In the genomic region with DNA sequence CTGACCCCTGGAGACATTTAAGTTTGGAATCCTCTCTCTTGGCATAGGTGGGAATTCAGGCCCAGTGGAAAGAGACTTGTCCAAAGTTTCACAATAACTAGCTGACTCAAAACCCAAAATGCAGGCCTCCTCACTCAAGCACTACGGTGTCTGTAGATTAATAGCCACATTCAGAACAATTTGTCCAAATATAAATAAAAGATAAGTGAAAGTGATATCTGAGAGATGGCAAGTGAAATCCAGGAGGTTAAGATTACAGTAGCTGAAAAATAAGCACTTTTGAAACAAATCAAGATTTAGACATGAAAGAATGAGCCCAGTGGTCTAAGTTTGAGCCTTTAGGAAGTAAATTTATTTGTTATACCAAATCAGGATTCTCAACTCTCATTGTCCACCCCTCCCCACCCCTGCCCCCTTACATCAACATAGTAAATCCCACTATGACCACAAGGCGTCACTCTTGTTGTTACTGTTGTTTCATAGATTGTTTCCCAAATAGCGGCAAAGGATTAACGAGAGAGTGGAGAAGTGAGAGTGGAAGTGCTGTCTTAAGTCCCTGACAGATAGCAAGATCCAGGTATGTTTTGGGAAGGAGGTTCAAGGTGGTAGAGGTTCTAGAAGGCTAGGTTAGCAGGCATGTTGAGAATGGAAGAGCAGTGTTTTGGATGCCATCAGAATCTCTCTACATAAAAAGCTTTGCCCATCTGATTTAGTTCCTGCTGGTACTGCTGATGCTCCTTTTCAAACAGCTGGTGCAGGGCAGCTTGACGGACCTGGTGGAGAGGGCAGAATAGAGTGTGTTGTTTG, we compare ENCODE assay signal across 9 cellular contexts. TPM values are rescaled to one million over a fixed set of nuclear protein-coding genes. Genes with fewer than 3 reads are reported as not detected.
DNase-seq lines count a peak whose midpoint lies in the region; ATAC-seq lines count a peak whose summit lies in the region.
"Had no signal": no experiment of that assay in that cellular context is flagged by ENCODE, and none has a peak within 500 bp of the region (broad histone marks: within the 10 kb centered on the region; RNA-seq: fewer than 3 reads in every experiment).

No MANE protein-coding gene starts in this region.

- peak; percentile 54 for ATAC-seq in activated naive CD8-positive, alpha-beta T cell treated with anti-CD3 and anti-CD28 coated beads, Interleukin-2, amount 10 ng/mL, durations not matched to agents 7 days and 5 days (ENCODE audit: low read depth)
- no peak for ATAC-seq in GM21717 (IDR thresholded peaks at IDR 0.05; ENCODE audit: unreplicated experiment)

- no peak overlapping the region for H4K8ac ChIP-seq in mesendoderm (ENCODE audit: low read depth, low read length)

- no peak overlapping the region for H3K27ac ChIP-seq in mesendoderm (ENCODE audit: low read depth, low read length)
- H3K27ac ChIP-seq: epithelial cell of prostate had no signal

- H3K4ac ChIP-seq in mesendoderm (ENCODE audit: low read depth, low read length): no peak overlapping the region

- no peaks in the 10 kb centered on the region for H3K79me2 ChIP-seq in mesendoderm (ENCODE audit: control insufficient read depth, insufficient read depth, low read length)

- no peaks in the 10 kb centered on the region for H3K4me1 ChIP-seq in mesendoderm (ENCODE audit: control insufficient read depth, low read depth, low read length)

- H3K27me3 ChIP-seq in MG63: no peaks in the 10 kb centered on the region
- H3K27me3 ChIP-seq in mesendoderm (ENCODE audit: insufficient read depth, low read length, poor library complexity): no peaks in the 10 kb centered on the region

- H4K5ac ChIP-seq in mesendoderm (ENCODE audit: low read length): no peak overlapping the region

- H3K4me3 Mint-ChIP-seq in activated naive CD8-positive, alpha-beta T cell treated with anti-CD3 and anti-CD28 coated beads, Interleukin-2, amount 10 ng/mL, durations not matched to agents 7 days and 5 days: no peak overlapping the region
- H3K4me3 Mint-ChIP-seq in activated naive CD8-positive, alpha-beta T cell treated with anti-CD3 and anti-CD28 coated beads for 36 hours: no peak overlapping the region

- no peaks in the 10 kb centered on the region for H3K9me3 Mint-ChIP-seq in activated naive CD8-positive, alpha-beta T cell treated with anti-CD3 and anti-CD28 coated beads, Interleukin-2, amount 10 ng/mL, durations not matched to agents 7 days and 5 days
- no peaks in the 10 kb centered on the region for H3K9me3 Mint-ChIP-seq in activated naive CD8-positive, alpha-beta T cell treated with anti-CD3 and anti-CD28 coated beads for 36 hours

- H3K36me3 Mint-ChIP-seq in activated naive CD8-positive, alpha-beta T cell treated with anti-CD3 and anti-CD28 coated beads, Interleukin-2, amount 10 ng/mL, durations not matched to agents 7 days and 5 days: no peaks in the 10 kb centered on the region
- no peaks in the 10 kb centered on the region for H3K36me3 Mint-ChIP-seq in activated naive CD8-positive, alpha-beta T cell treated with anti-CD3 and anti-CD28 coated beads for 36 hours

- no peak overlapping the region for H2BK15ac ChIP-seq in mesendoderm (replicated peaks; ENCODE audit: low read depth)

- H3K79me1 ChIP-seq in mesendoderm (ENCODE audit: low read length): no peaks in the 10 kb centered on the region

- no peak overlapping the region for H3K18ac ChIP-seq in mesendoderm (ENCODE audit: low read length)

- no peak overlapping the region for H3K27ac Mint-ChIP-seq in activated naive CD8-positive, alpha-beta T cell treated with anti-CD3 and anti-CD28 coated beads, Interleukin-2, amount 10 ng/mL, durations not matched to agents 7 days and 5 days
- no peak overlapping the region for H3K27ac Mint-ChIP-seq in activated naive CD8-positive, alpha-beta T cell treated with anti-CD3 and anti-CD28 coated beads for 36 hours

- H3K4me3 ChIP-seq in MG63: no peak overlapping the region
- H3K4me3 ChIP-seq in mesendoderm (ENCODE audit: low read length): no peak overlapping the region

- peaks cover 4% of the 10 kb centered on the region for H3K4me1 Mint-ChIP-seq in activated naive CD8-positive, alpha-beta T cell treated with anti-CD3 and anti-CD28 coated beads, Interleukin-2, amount 10 ng/mL, durations not matched to agents 7 days and 5 days
- no peaks in the 10 kb centered on the region for H3K4me1 Mint-ChIP-seq in activated naive CD8-positive, alpha-beta T cell treated with anti-CD3 and anti-CD28 coated beads for 36 hours

- H2BK5ac ChIP-seq in mesendoderm (ENCODE audit: low read length): no peak overlapping the region

- H2AK5ac ChIP-seq in mesendoderm (ENCODE audit: low read length): no peak overlapping the region

- no peak overlapping the region for H2BK120ac ChIP-seq in mesendoderm (ENCODE audit: low read depth, low read length)

- no peak overlapping the region for H3K9ac ChIP-seq in mesendoderm (ENCODE audit: low read length)

- no peak for DNase-seq in activated naive CD8-positive, alpha-beta T cell treated with anti-CD3 and anti-CD28 coated beads, Interleukin-2, amount 10 ng/mL, durations not matched to agents 7 days and 5 days
- no peak for DNase-seq in activated naive CD8-positive, alpha-beta T cell treated with anti-CD3 and anti-CD28 coated beads for 36 hours
- DNase-seq in MG63 (peak; percentile 9), SW480 (ENCODE audit: low spot score) (peak; percentile 56), mesendoderm (peak; percentile 84)
- peak; percentile 3 for DNase-seq in effector CD8-positive, alpha-beta T cell (lab: John Stamatoyannopoulos, UW)
- DNase-seq in activated effector memory CD4-positive, alpha-beta T cell treated with Interleukin-2 at 50 U/mL for 16 hours: no peak

- no peak overlapping the region for H3K23ac ChIP-seq in mesendoderm (ENCODE audit: low read length)

- H3K9me3 ChIP-seq in MG63: no peaks in the 10 kb centered on the region

- no CpG with 5 or more reads among the region's 5 CpGs for WGBS in mesendoderm (ENCODE audit: extremely low coverage, insufficient coverage, low lambda C conversion rate)

- peak overlapping the region; percentile 2 for H3K56ac ChIP-seq in mesendoderm (ENCODE audit: low read length)

- no peaks in the 10 kb centered on the region for H3K36me3 ChIP-seq in MG63
- no peaks in the 10 kb centered on the region for H3K36me3 ChIP-seq in mesendoderm (ENCODE audit: control insufficient read depth, insufficient read depth, low read length)

- H3K27me3 Mint-ChIP-seq in activated naive CD8-positive, alpha-beta T cell treated with anti-CD3 and anti-CD28 coated beads, Interleukin-2, amount 10 ng/mL, durations not matched to agents 7 days and 5 days: peaks cover 5% of the 10 kb centered on the region
- H3K27me3 Mint-ChIP-seq in activated naive CD8-positive, alpha-beta T cell treated with anti-CD3 and anti-CD28 coated beads for 36 hours: no peaks in the 10 kb centered on the region

- POLR2A ChIA-PET in activated naive CD8-positive, alpha-beta T cell treated with anti-CD3 and anti-CD28 coated beads, Interleukin-2, amount 10 ng/mL, durations not matched to agents 7 days and 5 days (lab: Charles Lee): interaction anchor here (0.7 to 1.9 kb wide), 5 partner anchors 13 to 136 kb away, joined by 3 to 6 read pairs (median 3); a partner anchor contains a TSS

- H3K4me2 ChIP-seq in mesendoderm (ENCODE audit: low read length): no peak overlapping the region

RNA-seq across cellular contexts. Expression of gene TPM3, which starts 7.1 kb away (rescaled TPM):
- 100 to 1,000 TPM; 654 to 664 TPM for total RNA-seq in activated naive CD8-positive, alpha-beta T cell treated with anti-CD3 and anti-CD28 coated beads, Interleukin-2, amount 10 ng/mL, durations not matched to agents 7 days and 5 days
- total RNA-seq in activated naive CD8-positive, alpha-beta T cell treated with anti-CD3 and anti-CD28 coated beads for 36 hours: 100 to 1,000 TPM; 725 to 753 TPM
- total RNA-seq in MG63 (2014; rRNA removed; shearing (Covaris generic); ENCODE audit: low replicate concordance): 991 and 1,067 TPM in 2 replicates
- 496 TPM for polyA plus RNA-seq in mesendoderm (2013, experiment 1 of 2)
- 509 TPM for polyA plus RNA-seq in mesendoderm (2013, experiment 2 of 2)

RNA-seq across cellular contexts. Expression of gene CFAP141, which starts 7.2 kb away (rescaled TPM):
- not detected for total RNA-seq in activated naive CD8-positive, alpha-beta T cell treated with anti-CD3 and anti-CD28 coated beads, Interleukin-2, amount 10 ng/mL, durations not matched to agents 7 days and 5 days
- not detected for total RNA-seq in activated naive CD8-positive, alpha-beta T cell treated with anti-CD3 and anti-CD28 coated beads for 36 hours
- total RNA-seq in MG63 (2014; rRNA removed; shearing (Covaris generic); ENCODE audit: low replicate concordance): not detected in 2 replicates
- polyA plus RNA-seq in mesendoderm (2013, experiment 1 of 2): not detected
- polyA plus RNA-seq in mesendoderm (2013, experiment 2 of 2): not detected

RNA-seq across cellular contexts. Expression of gene UBAP2L, which starts 21.8 kb away (rescaled TPM):
- 100 to 1,000 TPM; 192 to 195 TPM for total RNA-seq in activated naive CD8-positive, alpha-beta T cell treated with anti-CD3 and anti-CD28 coated beads, Interleukin-2, amount 10 ng/mL, durations not matched to agents 7 days and 5 days
- total RNA-seq in activated naive CD8-positive, alpha-beta T cell treated with anti-CD3 and anti-CD28 coated beads for 36 hours: 100 to 1,000 TPM; 247 to 266 TPM
- 208 and 217 TPM in 2 replicates for total RNA-seq in MG63 (2014; rRNA removed; shearing (Covaris generic); ENCODE audit: low replicate concordance)
- polyA plus RNA-seq in mesendoderm (2013, experiment 1 of 2): 220 TPM
- polyA plus RNA-seq in mesendoderm (2013, experiment 2 of 2): 216 TPM

RNA-seq across cellular contexts. Expression of gene NUP210L, which starts 44.1 kb away (rescaled TPM):
- total RNA-seq in activated naive CD8-positive, alpha-beta T cell treated with anti-CD3 and anti-CD28 coated beads, Interleukin-2, amount 10 ng/mL, durations not matched to agents 7 days and 5 days: under 1 TPM; 0.11 to 0.17 TPM
- total RNA-seq in activated naive CD8-positive, alpha-beta T cell treated with anti-CD3 and anti-CD28 coated beads for 36 hours: under 1 TPM in 1 of 2 experiments, not detected in 1; 0.04 TPM
- not detected in 2 replicates for total RNA-seq in MG63 (2014; rRNA removed; shearing (Covaris generic); ENCODE audit: low replicate concordance)
- polyA plus RNA-seq in mesendoderm (2013, experiment 1 of 2): not detected
- polyA plus RNA-seq in mesendoderm (2013, experiment 2 of 2): not detected

Comparison
In these comparisons a context has a peak if more than half of its experiments do, and no peak if none do; other contexts are left out.
1. DNase-seq: peak in MG63 (single experiment), SW480 (single experiment), effector CD8-positive, alpha-beta T cell (single experiment) and mesendoderm (single experiment); none in activated naive CD8-positive, alpha-beta T cell treated with anti-CD3 and anti-CD28 coated beads, Interleukin-2, amount 10 ng/mL, durations not matched to agents 7 days and 5 days (single experiment), activated naive CD8-positive, alpha-beta T cell treated with anti-CD3 and anti-CD28 coated beads for 36 hours (single experiment) and activated effector memory CD4-positive, alpha-beta T cell treated with Interleukin-2 at 50 U/mL for 16 hours (single experiment).